In genomic region chr11:8692417-8692816, GRCh38 we compare ENCODE assay signal across 1 cellular context.
A peak's percentile ranks its signal among the peaks of the same experiment; 100 is the strongest.
TF ChIP-seq lines count a peak whose summit lies in the region.

No MANE protein-coding gene starts in this region.

TF ChIP-seq in H1, 55 proteins besides CTCF, POLR2A, EP300 and RAD21 (continued from another document):
- no peak for TF ChIP-seq ATF3 (IDR thresholded peaks at IDR 0.05; ENCODE audit: insufficient read depth, low read depth, low read length)
- TF ChIP-seq MAX (IDR thresholded peaks at IDR 0.05), result no peak
- no peak for TF ChIP-seq CEBPB (IDR thresholded peaks at IDR 0.05; ENCODE audit: low read depth, low read length)
- 0 out of 2 replicates have a peak, but pooled peaks have one; percentile 7 for TF ChIP-seq POLR2AphosphoS5 (IDR thresholded peaks at IDR 0.05; ENCODE audit: low read depth, low read length)
- no peak for TF ChIP-seq TEAD4 (IDR thresholded peaks at IDR 0.05; ENCODE audit: low read depth, low read length)
- TF ChIP-seq GABPA (IDR thresholded peaks at IDR 0.05; ENCODE audit: borderline replicate concordance, insufficient read depth, low read length), result no peak
